Comparison of ENCODE assay signal across 12 cellular contexts in genomic region chr2:239588451-239589269, GRCh38.
"Had no signal": no experiment of that assay in that cellular context is flagged by ENCODE, and none has a peak within 500 bp of the region (broad histone marks: within the 10 kb centered on the region; RNA-seq: fewer than 3 reads in every experiment).

No MANE protein-coding gene starts in this region.

- H3K36me3 ChIP-seq: gastroesophageal sphincter had no signal

- H3K27ac ChIP-seq: gastroesophageal sphincter had no signal

- ATAC-seq: gastroesophageal sphincter, left lobe of liver, right cardiac atrium had no signal

- H3K4me1 ChIP-seq: gastroesophageal sphincter had no signal

- DNase-seq: activated CD4-positive, alpha-beta T cell treated with anti-CD3 and anti-CD28 coated beads, Interleukin-2, amount 10 ng/mL, durations not matched to agents 7 days and 5 days; activated naive CD4-positive, alpha-beta T cell treated with anti-CD3 and anti-CD28 coated beads for 36 hours; mesenchymal stem cell; occipital lobe had no signal

- H3K4me3 ChIP-seq: gastroesophageal sphincter, smooth muscle cell had no signal

- H3K9me3 ChIP-seq: gastroesophageal sphincter had no signal

- FAIRE-seq: colon, endometrium, islet of Langerhans, urothelium cell line had no signal
